ENCODE assay signal across 8 cellular contexts in genomic region chr11:68460741-68461283, GRCh38. TPM values are rescaled to one million over a fixed set of nuclear protein-coding genes. Genes with fewer than 3 reads are reported as not detected.
DNase-seq lines count a peak whose midpoint lies in the region; ATAC-seq and TF ChIP-seq lines count a peak whose summit lies in the region.

Gene PPP6R3 (plus strand): TSS chr11:68460752. CDS start chr11:68537665, 76,913 bp downstream.

- H3K4me3 ChIP-seq in adrenal gland (peak within 1 kb of the TSS in 3 of 4 donors; percentile 86 to 100 (median 87)), iPS-11a (ENCODE audit: low read depth, low read length) (peak within 1 kb of the TSS; percentile 85), skeletal muscle tissue (ENCODE audit: low read length in 3 of 3) (peak within 1 kb of the TSS; percentile 74 to 91 (median 78))

- intact Hi-C loops in adrenal gland (cut with DNase I): no loop called here

- peak within 1 kb of the TSS; percentile 90 to 100 (median 98) for H3K27ac ChIP-seq in adrenal gland
- H3K27ac ChIP-seq in skeletal muscle tissue (ENCODE audit: low read depth, low read length): peak within 1 kb of the TSS; percentile 92

- no peaks in the 10 kb centered on the region for H3K36me3 ChIP-seq in adrenal gland (replicated peaks in 1 of 2)
- H3K36me3 ChIP-seq in skeletal muscle tissue (ENCODE audit: control insufficient read depth in 3 of 3, insufficient read depth in 3 of 3, low read length in 3 of 3): no peaks in the 10 kb centered on the region

- DNase-seq in AG08396 (ENCODE audit: low spot score): peak; percentile 79
- DNase-seq in adrenal gland: no peak
- DNase-seq in medulla oblongata (ENCODE audit: extremely low spot score): no peak
- no peak for DNase-seq in anterior cingulate cortex (lab: John Stamatoyannopoulos, UW)

- 0% methylated on average over 44 to 81 of the region's 81 CpGs; no CpG with 5 or more reads in 2 of the 4 donors for WGBS in adrenal gland, 4 donors

- H3K27me3 ChIP-seq in adrenal gland (no peaks in the 10 kb centered on the region), skeletal muscle tissue (ENCODE audit: control insufficient read depth in 3 of 3, insufficient read depth in 3 of 3, low read length in 3 of 3) (no peaks in the 10 kb centered on the region)

- ATAC-seq in GM19328 (IDR thresholded peaks at IDR 0.05; ENCODE audit: unreplicated experiment) (peak; percentile 31), HG03442 (IDR thresholded peaks at IDR 0.05; ENCODE audit: unreplicated experiment) (peak; percentile 14)

- peak within 1 kb of the TSS; percentile 87 to 96 (median 92) for H3K9ac ChIP-seq in skeletal muscle tissue (ENCODE audit: low read depth in 1 of 3, low read length in 3 of 3)

- H3K4me1 ChIP-seq in adrenal gland (replicated peaks in 1 of 2): peaks cover 26 to 41% of the 10 kb centered on the region in 2 donors
- peaks cover 22 to 40% (median 36%) of the 10 kb centered on the region in 3 donors for H3K4me1 ChIP-seq in skeletal muscle tissue (ENCODE audit: control insufficient read depth in 3 of 3, insufficient read depth in 3 of 3, low read length in 3 of 3)

- peak in 1 of 2 donors; percentile 45 for TF ChIP-seq POLR2A in adrenal gland (IDR thresholded peaks at IDR 0.05)

- no peaks in the 10 kb centered on the region for H3K9me3 ChIP-seq in adrenal gland (replicated peaks in 1 of 3)
- no peaks in the 10 kb centered on the region for H3K9me3 ChIP-seq in skeletal muscle tissue (ENCODE audit: control insufficient read depth in 3 of 3, low read length in 3 of 3)

- no peak for TF ChIP-seq CTCF in adrenal gland (IDR thresholded peaks at IDR 0.05)

RNA-seq across cellular contexts. Expression of gene PPP6R3, which starts in this region (rescaled TPM):
- 100 to 1,000 TPM in 2 of 8 donors, 10 to 100 TPM in 6; 68.9 to 180 (median 94.0) TPM for total RNA-seq in adrenal gland
- polyA plus RNA-seq in adrenal gland: 10 to 100 TPM; 40.2 to 65.6 (median 52.9) TPM
- total RNA-seq in skeletal muscle tissue: 103 TPM
